Comparison of ENCODE assay signal across 9 cellular contexts in genomic region chr2:98781822-98782221, GRCh38. TPM values are rescaled to one million over a fixed set of nuclear protein-coding genes. Genes with fewer than 3 reads are reported as not detected.
"Had no signal": no experiment of that assay in that cellular context is flagged by ENCODE, and none has a peak within 500 bp of the region (broad histone marks: within the 10 kb centered on the region; RNA-seq: fewer than 3 reads in every experiment).

No MANE protein-coding gene starts in this region.

- H3K9ac ChIP-seq: GM23248 had no signal

- H3K4me2 ChIP-seq: GM23338 had no signal

- ATAC-seq: GM23338 had no signal

- H3K4me3 ChIP-seq: GM23248, GM23338, HAP-1 had no signal

- H3K36me3 ChIP-seq: HAP-1 had no signal

- H3K27ac ChIP-seq: GM23248 had no signal

- H3K4me1 ChIP-seq: HAP-1 had no signal

- H3K9me3 ChIP-seq: HAP-1 had no signal

- FAIRE-seq: H54 had no signal

- H2AFZ ChIP-seq: GM23248, GM23338 had no signal

- DNase-seq: GM23248, GOT3, H7, H9, HCEC 1CT, HFFc6 had no signal

RNA-seq across cellular contexts. Expression of gene MGAT4A, which starts 50.9 kb away (rescaled TPM):
- polyA plus RNA-seq: GM23248 had no signal
